ENCODE assay signal across 29 cellular contexts in the genomic region with DNA sequence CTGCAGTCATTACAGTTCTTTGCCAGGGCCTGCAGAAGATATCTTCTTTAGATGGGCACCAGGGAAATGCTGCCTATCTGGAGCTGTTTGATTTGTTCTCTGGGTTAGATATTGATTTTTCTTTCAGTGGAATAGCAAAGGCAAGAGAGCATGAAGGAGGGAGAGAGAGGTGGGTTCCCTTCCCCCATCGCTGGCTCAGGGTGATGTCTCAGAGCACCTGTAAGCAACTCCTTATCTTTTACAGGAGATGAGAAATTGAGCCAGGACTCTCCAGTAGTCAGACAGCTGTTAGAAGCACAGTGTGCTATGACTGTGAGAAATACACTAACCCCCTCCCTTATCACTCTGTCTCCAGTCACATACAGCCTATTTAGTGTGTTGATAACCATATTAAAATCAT.
"Had no signal": no experiment of that assay in that cellular context is flagged by ENCODE, and none has a peak within 500 bp of the region (broad histone marks: within the 10 kb centered on the region; RNA-seq: fewer than 3 reads in every experiment).

No MANE protein-coding gene starts in this region.

- H3K4me3 ChIP-seq: SJCRH30 had no signal

- H3K4me2 ChIP-seq: KMS-11 had no signal

- DNase-seq: activated CD4-positive, alpha-beta T cell treated with anti-CD3 and anti-CD28 coated beads for 1 hour; activated CD4-positive, alpha-beta T cell treated with anti-CD3 and anti-CD28 coated beads for 48 hours; activated CD4-positive, alpha-beta T cell treated with anti-CD3 and anti-CD28 coated beads, Interleukin-2, amount 50 U/mL, for 4 hours; activated CD4-positive, CD25-positive, alpha-beta regulatory T cell; activated CD8-positive, alpha-beta T cell treated with anti-CD3 and anti-CD28 coated beads for 36 hours; activated effector memory CD4-positive, alpha-beta T cell treated with anti-CD3 and anti-CD28 coated beads, Interleukin-2, amount 50 U/mL, for 16 hours; activated naive CD4-positive, alpha-beta T cell; activated naive CD4-positive, alpha-beta T cell treated with anti-CD3 and anti-CD28 coated beads, Interleukin-2, amount 50 U/mL, for 16 hours; activated naive CD8-positive, alpha-beta T cell treated with anti-CD3 and anti-CD28 coated beads for 36 hours; activated T-cell treated with anti-CD3 and anti-CD28 coated beads, Interleukin-2, amount 50 U/mL, for 1 hour; activated T-cell treated with anti-CD3 and anti-CD28 coated beads, Interleukin-2, amount 50 U/mL, for 72 hours; amniotic stem cell; aorta; brain microvascular endothelial cell; central memory CD4-positive, alpha-beta T cell; MM.1S; NCI-H1105 treated with DMSO at 0.1 percent for 48 hours; NCI-H1436; NCI-H2029 treated with DMSO at 0.1 percent for 48 hours; NCI-H2107; NCI-H2227 treated with DMSO at 0.1 percent for 48 hours; NCI-H526 treated with DMSO at 0.1 percent for 48 hours; NCI-H774; SHP77; SJCRH30; T1000; WERI-Rb-1 had no signal

- H3K4me1 Mint-ChIP-seq: activated naive CD8-positive, alpha-beta T cell treated with anti-CD3 and anti-CD28 coated beads for 36 hours; activated T-helper 17 cell treated with anti-CD3 and anti-CD28 coated beads, Interleukin-2, amount 50 U/mL, for 72 hours had no signal

- H3K27me3 ChIP-seq: brain microvascular endothelial cell, SJCRH30 had no signal

- H3K27ac ChIP-seq: brain microvascular endothelial cell, KMS-11, SJCRH30, WERI-Rb-1 had no signal

- H3K36me3 ChIP-seq: brain microvascular endothelial cell, SJCRH30, WERI-Rb-1 had no signal

- H3K4me1 ChIP-seq: SJCRH30 had no signal

- H3K4me3 Mint-ChIP-seq: activated CD8-positive, alpha-beta T cell treated with anti-CD3 and anti-CD28 coated beads for 36 hours; activated naive CD8-positive, alpha-beta T cell treated with anti-CD3 and anti-CD28 coated beads for 36 hours; activated T-cell treated with anti-CD3 and anti-CD28 coated beads, Interleukin-2, amount 50 U/mL, for 72 hours; activated T-helper 17 cell treated with anti-CD3 and anti-CD28 coated beads, Interleukin-2, amount 50 U/mL, for 72 hours had no signal

- H3K9me3 Mint-ChIP-seq: activated CD8-positive, alpha-beta T cell treated with anti-CD3 and anti-CD28 coated beads for 36 hours; activated naive CD8-positive, alpha-beta T cell treated with anti-CD3 and anti-CD28 coated beads for 36 hours; activated T-cell treated with anti-CD3 and anti-CD28 coated beads, Interleukin-2, amount 50 U/mL, for 72 hours had no signal

- H3K9me3 ChIP-seq: SJCRH30 had no signal

- H3K27ac Mint-ChIP-seq: activated CD8-positive, alpha-beta T cell treated with anti-CD3 and anti-CD28 coated beads for 36 hours; activated naive CD8-positive, alpha-beta T cell treated with anti-CD3 and anti-CD28 coated beads for 36 hours; activated T-cell treated with anti-CD3 and anti-CD28 coated beads, Interleukin-2, amount 50 U/mL, for 72 hours; activated T-helper 17 cell treated with anti-CD3 and anti-CD28 coated beads, Interleukin-2, amount 50 U/mL, for 72 hours had no signal

- H3K36me3 Mint-ChIP-seq: activated naive CD8-positive, alpha-beta T cell treated with anti-CD3 and anti-CD28 coated beads for 36 hours had no signal
